8 cellular contexts compared by ENCODE assay signal in the genomic region with DNA sequence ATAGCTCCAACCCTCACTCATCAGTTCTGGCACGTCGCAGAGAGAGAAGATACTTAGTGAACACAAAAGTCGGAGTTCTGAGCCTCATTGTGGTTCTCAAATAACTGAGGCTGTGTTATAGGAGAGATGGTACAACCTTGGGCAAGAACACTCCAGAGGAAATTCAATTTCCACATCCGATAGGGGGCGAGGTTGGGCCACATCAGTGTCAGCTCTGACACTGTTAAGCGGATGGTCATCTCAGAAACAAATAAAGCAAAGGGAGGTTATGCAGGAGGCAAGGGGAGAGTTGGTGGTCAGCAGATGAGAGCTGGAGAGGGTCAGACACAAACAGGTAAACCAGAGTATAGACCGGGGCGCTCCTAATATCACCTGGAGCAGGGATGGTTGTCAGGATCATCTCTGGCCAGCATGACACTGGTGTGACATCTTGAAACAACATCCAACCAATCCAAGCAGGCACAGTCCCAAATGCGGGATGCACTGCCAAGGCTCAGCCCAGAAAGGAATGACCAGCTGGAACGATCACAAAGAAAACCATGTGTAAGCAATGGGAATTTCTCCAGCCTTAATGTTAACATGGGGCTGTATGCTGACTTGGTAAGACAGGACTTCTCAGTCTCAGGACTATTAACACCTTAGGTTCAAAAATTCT.
DNase-seq lines count a peak whose midpoint lies in the region; ATAC-seq, FAIRE-seq and TF ChIP-seq lines count a peak whose summit lies in the region.

No MANE protein-coding gene starts in this region.

- no peaks in the 10 kb centered on the region for H3K79me2 ChIP-seq in mesendoderm (ENCODE audit: control insufficient read depth, insufficient read depth, low read length)

- H3K27me3 ChIP-seq in brain microvascular endothelial cell (replicated peaks), result no peaks in the 10 kb centered on the region
- H3K27me3 ChIP-seq in mesendoderm (ENCODE audit: insufficient read depth, low read length, poor library complexity), result no peaks in the 10 kb centered on the region

- DNase-seq in D721Med (ENCODE audit: insufficient read length, low spot score) (no peak), LHCN-M2 (ENCODE audit: low read depth) (peak; percentile 1), brain microvascular endothelial cell (peak; percentile 36), mesendoderm (peak; percentile 73), NCI-H1105 (lab: John Stamatoyannopoulos, UW) (no peak), ureter (ENCODE audit: low spot score) (no peak)
- DNase-seq in stimulated activated CD4-positive, alpha-beta T cell treated with anti-CD3 and anti-CD28 coated beads, Interleukin-1b, Interleukin-23, amount 100 ng/mL, for 48 hours, result no peak

- in situ Hi-C loops in brain microvascular endothelial cell (cut with HindIII; ENCODE audit: low pct_ligation_motif_present, low sequenced_read_pairs), result no loop called here

- WGBS in mesendoderm (ENCODE audit: extremely low coverage, insufficient coverage, low lambda C conversion rate), result no CpG with 5 or more reads among the region's 10 CpGs

- H3K23ac ChIP-seq in mesendoderm (ENCODE audit: low read length), result no peak overlapping the region

- no peak overlapping the region for H2BK120ac ChIP-seq in mesendoderm (ENCODE audit: low read depth, low read length)

- H3K56ac ChIP-seq in mesendoderm (ENCODE audit: low read length), result no peak overlapping the region

- H3K9ac ChIP-seq in mesendoderm (ENCODE audit: low read length), result no peak overlapping the region

- no peak overlapping the region for H2BK5ac ChIP-seq in mesendoderm (ENCODE audit: low read length)

- FAIRE-seq in D721Med (lab: Jason Lieb, UNC), result no peak

- H3K36me3 ChIP-seq in brain microvascular endothelial cell (replicated peaks) (no peaks in the 10 kb centered on the region), mesendoderm (ENCODE audit: control insufficient read depth, insufficient read depth, low read length) (no peaks in the 10 kb centered on the region)

- peak; percentile 36 for TF ChIP-seq CTCF in D721Med (IDR thresholded peaks at IDR 0.05; ENCODE audit: insufficient read depth, missing control alignments)
- peak; percentile 60 for TF ChIP-seq CTCF in brain microvascular endothelial cell (IDR thresholded peaks at IDR 0.05; ENCODE audit: low read depth, low read length, missing control alignments)

- H3K4me2 ChIP-seq in mesendoderm (ENCODE audit: low read length), result no peak overlapping the region

- no peak overlapping the region for H3K4ac ChIP-seq in mesendoderm (ENCODE audit: low read depth, low read length)

- no peak overlapping the region for H4K8ac ChIP-seq in mesendoderm (ENCODE audit: low read depth, low read length)

- H3K4me3 ChIP-seq in brain microvascular endothelial cell (ENCODE audit: low read depth, low read length) (no peak overlapping the region), mesendoderm (ENCODE audit: low read length) (no peak overlapping the region)

- H2AK5ac ChIP-seq in mesendoderm (ENCODE audit: low read length), result no peak overlapping the region

- ATAC-seq in GM21423 (IDR thresholded peaks at IDR 0.05; ENCODE audit: unreplicated experiment), result no peak

- no peak overlapping the region for H4K5ac ChIP-seq in mesendoderm (ENCODE audit: low read length)

- no peak overlapping the region for H3K18ac ChIP-seq in mesendoderm (ENCODE audit: low read length)

- H3K4me1 ChIP-seq in mesendoderm (ENCODE audit: control insufficient read depth, low read depth, low read length), result no peaks in the 10 kb centered on the region

- no peak overlapping the region for H3K27ac ChIP-seq in brain microvascular endothelial cell
- no peak overlapping the region for H3K27ac ChIP-seq in mesendoderm (ENCODE audit: low read depth, low read length)

- no peaks in the 10 kb centered on the region for H3K79me1 ChIP-seq in mesendoderm (ENCODE audit: low read length)

- H2BK15ac ChIP-seq in mesendoderm (replicated peaks; ENCODE audit: low read depth), result no peak overlapping the region

Comparison
In these comparisons a context has a peak if more than half of its experiments do, and no peak if none do; other contexts are left out.
1. DNase-seq: peak in LHCN-M2 (single experiment), brain microvascular endothelial cell (single experiment) and mesendoderm (single experiment); none in D721Med (single experiment), stimulated activated CD4-positive, alpha-beta T cell treated with anti-CD3 and anti-CD28 coated beads, Interleukin-1b, Interleukin-23, amount 100 ng/mL, for 48 hours (single experiment), NCI-H1105 (single experiment) and ureter (single experiment).